Comparison of ENCODE assay signal across 15 cellular contexts in the genomic region with DNA sequence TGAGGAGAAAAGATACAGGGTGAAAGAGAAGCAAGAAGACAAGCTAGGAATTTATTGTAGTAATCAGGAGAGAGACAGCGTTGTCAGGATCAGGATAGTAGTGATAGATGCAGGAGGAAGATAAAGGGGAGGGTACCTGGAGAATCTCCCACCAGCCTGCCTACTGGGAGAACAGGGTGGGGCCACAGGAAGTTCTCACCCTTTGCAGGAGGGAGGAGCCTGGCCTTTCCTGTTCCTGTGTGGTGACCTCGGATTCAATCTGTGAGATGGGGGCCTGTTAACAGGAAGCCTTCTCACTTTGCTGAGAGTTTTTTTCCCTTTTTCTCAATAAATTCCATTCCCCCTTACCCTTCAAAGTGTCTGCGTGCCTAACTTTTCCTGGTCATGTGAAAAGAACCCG. TPM values are rescaled to one million over a fixed set of nuclear protein-coding genes. Genes with fewer than 3 reads are reported as not detected.
DNase-seq lines count a peak whose midpoint lies in the region; ATAC-seq and TF ChIP-seq lines count a peak whose summit lies in the region.
"Had no signal": no experiment of that assay in that cellular context is flagged by ENCODE, and none has a peak within 500 bp of the region (broad histone marks: within the 10 kb centered on the region; RNA-seq: fewer than 3 reads in every experiment).

No MANE protein-coding gene starts in this region.

- H3K36me3 Mint-ChIP-seq in CD14-positive monocyte (peaks cover 50 to 71% of the 10 kb centered on the region in 2 donors), WTC11 (peaks cover 70% of the 10 kb centered on the region), progenitor cell of endocrine pancreas (ENCODE audit: insufficient read depth) (peaks cover 21% of the 10 kb centered on the region)

- H3K27me3 ChIP-seq in DND-41 (ENCODE audit: insufficient read depth, low read length, poor library complexity) (no peaks in the 10 kb centered on the region), left ventricle myocardium inferior (ENCODE audit: low read depth) (no peaks in the 10 kb centered on the region)
- H3K27me3 ChIP-seq: heart left ventricle had no signal

- DNase-seq in CD14-positive monocyte (ENCODE audit: low spot score): no peak
- peak; percentile 22 for DNase-seq in DND-41
- no peak for DNase-seq in WTC11 (ENCODE audit: low spot score)
- DNase-seq in iPS-NIHi7 (ENCODE audit: extremely low spot score): peak; percentile 22
- DNase-seq in posterior cingulate gyrus: no peak
- no peak for DNase-seq in progenitor cell of endocrine pancreas (ENCODE audit: low spot score, unreplicated experiment)
- DNase-seq in left ventricle myocardium inferior: no peak
- DNase-seq: amygdala, heart left ventricle, NCI-H2029, NCI-H69, T1000 had no signal

- peaks cover 91% of the 10 kb centered on the region for H3K36me3 ChIP-seq in DND-41 (ENCODE audit: insufficient read depth, low read length)
- peaks cover 70% of the 10 kb centered on the region for H3K36me3 ChIP-seq in left ventricle myocardium inferior

- TF ChIP-seq CTCF in CD14-positive monocyte (IDR thresholded peaks at IDR 0.05): no peak
- no peak for TF ChIP-seq CTCF in DND-41 (IDR thresholded peaks at IDR 0.05; ENCODE audit: borderline replicate concordance, extremely low read depth, low read length, poor library complexity, severe bottlenecking)
- no peak for TF ChIP-seq CTCF in WTC11 (IDR thresholded peaks at IDR 0.05)
- TF ChIP-seq CTCF in progenitor cell of endocrine pancreas (IDR thresholded peaks at IDR 0.05; ENCODE audit: unreplicated experiment): no peak
- no peak for TF ChIP-seq CTCF in left ventricle myocardium inferior (IDR thresholded peaks at IDR 0.05; ENCODE audit: borderline replicate concordance)

- ATAC-seq in DND-41 (ENCODE audit: insufficient read depth, low read depth): peak; percentile 65
- peak; percentile 90 for ATAC-seq in WTC11
- no peak for ATAC-seq in HG02571 (IDR thresholded peaks at IDR 0.05; ENCODE audit: unreplicated experiment)
- ATAC-seq: heart left ventricle had no signal

- no peaks in the 10 kb centered on the region for H3K79me2 ChIP-seq in DND-41 (ENCODE audit: insufficient read depth, low read length)

- H3K4me3 Mint-ChIP-seq in CD14-positive monocyte: no peak overlapping the region
- H3K4me3 Mint-ChIP-seq in WTC11: no peak overlapping the region
- H3K4me3 Mint-ChIP-seq in progenitor cell of endocrine pancreas (ENCODE audit: low read depth): no peak overlapping the region
- H3K4me3 Mint-ChIP-seq: B cell had no signal

- H3K27me3 Mint-ChIP-seq in CD14-positive monocyte (ENCODE audit: low read depth in 3 of 3): peaks cover 0 to 1% (median 0%) of the 10 kb centered on the region in 3 donors
- H3K27me3 Mint-ChIP-seq in WTC11 (ENCODE audit: low read depth): no peaks in the 10 kb centered on the region
- no peaks in the 10 kb centered on the region for H3K27me3 Mint-ChIP-seq in progenitor cell of endocrine pancreas
- H3K27me3 Mint-ChIP-seq: B cell had no signal

- no peaks in the 10 kb centered on the region for H3K9me3 ChIP-seq in DND-41 (ENCODE audit: insufficient read depth, low read length, severe bottlenecking)
- no peaks in the 10 kb centered on the region for H3K9me3 ChIP-seq in left ventricle myocardium inferior (replicated peaks)
- H3K9me3 ChIP-seq: HAP-1, heart left ventricle had no signal

- intact Hi-C loops in CD14-positive monocyte (cut with micrococcal nuclease) (no loop called here), posterior cingulate gyrus (cut with DNase I) (no loop called here), left ventricle myocardium inferior (cut with micrococcal nuclease) (no loop called here)

- H3K4me1 ChIP-seq in DND-41 (ENCODE audit: insufficient read depth, low read length) (no peaks in the 10 kb centered on the region), left ventricle myocardium inferior (peaks cover 14% of the 10 kb centered on the region)

- CTCF ChIA-PET in WTC11 (lab: Charles Lee): interaction anchor here (1.0 kb wide), 1 partner anchor 38 kb away, joined by 3 read pairs; no protein-coding TSS in a partner anchor

- no peak overlapping the region for H3K27ac ChIP-seq in DND-41 (ENCODE audit: low read length)
- no peak overlapping the region for H3K27ac ChIP-seq in left ventricle myocardium inferior (replicated peaks)
- H3K27ac ChIP-seq: heart left ventricle had no signal

- no peak overlapping the region for H3K4me2 ChIP-seq in DND-41 (ENCODE audit: insufficient read depth, low read length)

- H3K9me3 Mint-ChIP-seq in CD14-positive monocyte (peaks cover 0 to 4% (median 2%) of the 10 kb centered on the region in 7 donors), WTC11 (no peaks in the 10 kb centered on the region), progenitor cell of endocrine pancreas (ENCODE audit: low read depth) (no peaks in the 10 kb centered on the region)

- no peak overlapping the region for H2AFZ ChIP-seq in DND-41 (ENCODE audit: low read depth, low read length)

- no peak overlapping the region for H3K4me3 ChIP-seq in DND-41 (ENCODE audit: low read depth in 1 of 2, low read length in 2 of 2)
- H3K4me3 ChIP-seq in left ventricle myocardium inferior: no peak overlapping the region
- H3K4me3 ChIP-seq: HAP-1, heart left ventricle had no signal

- POLR2A ChIA-PET in WTC11 (lab: Charles Lee): no interaction called here

- peak overlapping the region in 5 of 7 donors; percentile 10 to 78 (median 51) for H3K27ac Mint-ChIP-seq in CD14-positive monocyte
- peak overlapping the region; percentile 55 for H3K27ac Mint-ChIP-seq in WTC11
- H3K27ac Mint-ChIP-seq in progenitor cell of endocrine pancreas: no peak overlapping the region
- H3K27ac Mint-ChIP-seq: B cell had no signal

- H4K20me1 ChIP-seq in DND-41 (ENCODE audit: insufficient read depth, low read length): no peaks in the 10 kb centered on the region; the same call in 1 of the 2 replicates

- H3K4me1 Mint-ChIP-seq in CD14-positive monocyte (peaks cover 12% of the 10 kb centered on the region), WTC11 (0 out of 2 replicates have a peak, but pooled peaks cover 4% of the 10 kb centered on the region), progenitor cell of endocrine pancreas (ENCODE audit: low read depth) (no peaks in the 10 kb centered on the region)

- no peak overlapping the region for H3K9ac ChIP-seq in DND-41 (ENCODE audit: low read depth, low read length)

TF ChIP-seq in WTC11, 78 proteins besides CTCF, POLR2A, EP300 and RAD21 (continues in another document):
- TF ChIP-seq FOXP1 (CRISPR knock-in tag; IDR thresholded peaks at IDR 0.05; ENCODE audit: borderline replicate concordance) (no peak), RORB (CRISPR knock-in tag; IDR thresholded peaks at IDR 0.05) (no peak)
- TF ChIP-seq, protein P1, sequence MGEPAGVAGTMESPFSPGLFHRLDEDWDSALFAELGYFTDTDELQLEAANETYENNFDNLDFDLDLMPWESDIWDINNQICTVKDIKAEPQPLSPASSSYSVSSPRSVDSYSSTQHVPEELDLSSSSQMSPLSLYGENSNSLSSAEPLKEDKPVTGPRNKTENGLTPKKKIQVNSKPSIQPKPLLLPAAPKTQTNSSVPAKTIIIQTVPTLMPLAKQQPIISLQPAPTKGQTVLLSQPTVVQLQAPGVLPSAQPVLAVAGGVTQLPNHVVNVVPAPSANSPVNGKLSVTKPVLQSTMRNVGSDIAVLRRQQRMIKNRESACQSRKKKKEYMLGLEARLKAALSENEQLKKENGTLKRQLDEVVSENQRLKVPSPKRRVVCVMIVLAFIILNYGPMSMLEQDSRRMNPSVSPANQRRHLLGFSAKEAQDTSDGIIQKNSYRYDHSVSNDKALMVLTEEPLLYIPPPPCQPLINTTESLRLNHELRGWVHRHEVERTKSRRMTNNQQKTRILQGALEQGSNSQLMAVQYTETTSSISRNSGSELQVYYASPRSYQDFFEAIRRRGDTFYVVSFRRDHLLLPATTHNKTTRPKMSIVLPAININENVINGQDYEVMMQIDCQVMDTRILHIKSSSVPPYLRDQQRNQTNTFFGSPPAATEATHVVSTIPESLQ (CRISPR knock-in tag; IDR thresholded peaks at IDR 0.05): no peak
- TF ChIP-seq, protein P2, sequence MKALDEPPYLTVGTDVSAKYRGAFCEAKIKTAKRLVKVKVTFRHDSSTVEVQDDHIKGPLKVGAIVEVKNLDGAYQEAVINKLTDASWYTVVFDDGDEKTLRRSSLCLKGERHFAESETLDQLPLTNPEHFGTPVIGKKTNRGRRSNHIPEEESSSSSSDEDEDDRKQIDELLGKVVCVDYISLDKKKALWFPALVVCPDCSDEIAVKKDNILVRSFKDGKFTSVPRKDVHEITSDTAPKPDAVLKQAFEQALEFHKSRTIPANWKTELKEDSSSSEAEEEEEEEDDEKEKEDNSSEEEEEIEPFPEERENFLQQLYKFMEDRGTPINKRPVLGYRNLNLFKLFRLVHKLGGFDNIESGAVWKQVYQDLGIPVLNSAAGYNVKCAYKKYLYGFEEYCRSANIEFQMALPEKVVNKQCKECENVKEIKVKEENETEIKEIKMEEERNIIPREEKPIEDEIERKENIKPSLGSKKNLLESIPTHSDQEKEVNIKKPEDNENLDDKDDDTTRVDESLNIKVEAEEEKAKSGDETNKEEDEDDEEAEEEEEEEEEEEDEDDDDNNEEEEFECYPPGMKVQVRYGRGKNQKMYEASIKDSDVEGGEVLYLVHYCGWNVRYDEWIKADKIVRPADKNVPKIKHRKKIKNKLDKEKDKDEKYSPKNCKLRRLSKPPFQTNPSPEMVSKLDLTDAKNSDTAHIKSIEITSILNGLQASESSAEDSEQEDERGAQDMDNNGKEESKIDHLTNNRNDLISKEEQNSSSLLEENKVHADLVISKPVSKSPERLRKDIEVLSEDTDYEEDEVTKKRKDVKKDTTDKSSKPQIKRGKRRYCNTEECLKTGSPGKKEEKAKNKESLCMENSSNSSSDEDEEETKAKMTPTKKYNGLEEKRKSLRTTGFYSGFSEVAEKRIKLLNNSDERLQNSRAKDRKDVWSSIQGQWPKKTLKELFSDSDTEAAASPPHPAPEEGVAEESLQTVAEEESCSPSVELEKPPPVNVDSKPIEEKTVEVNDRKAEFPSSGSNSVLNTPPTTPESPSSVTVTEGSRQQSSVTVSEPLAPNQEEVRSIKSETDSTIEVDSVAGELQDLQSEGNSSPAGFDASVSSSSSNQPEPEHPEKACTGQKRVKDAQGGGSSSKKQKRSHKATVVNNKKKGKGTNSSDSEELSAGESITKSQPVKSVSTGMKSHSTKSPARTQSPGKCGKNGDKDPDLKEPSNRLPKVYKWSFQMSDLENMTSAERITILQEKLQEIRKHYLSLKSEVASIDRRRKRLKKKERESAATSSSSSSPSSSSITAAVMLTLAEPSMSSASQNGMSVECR (CRISPR knock-in tag; IDR thresholded peaks at IDR 0.05; ENCODE audit: borderline replicate concordance): no peak

RNA-seq across cellular contexts. Expression of gene GMPS, which starts 37.6 kb away (rescaled TPM):
- polyA plus RNA-seq in CD14-positive monocyte: 10 to 100 TPM; 27.4 to 43.4 TPM
- total RNA-seq in WTC11 (2021) (125 to 136 TPM (median 128 TPM) in 3 replicates), progenitor cell of endocrine pancreas (74.5 and 76.0 TPM in 2 replicates), left ventricle myocardium inferior (29.4 TPM)

RNA-seq across cellular contexts. Expression of gene SLC33A1, which starts 53.9 kb away (rescaled TPM):
- 10 to 100 TPM; 15.0 to 19.1 TPM for polyA plus RNA-seq in CD14-positive monocyte
- total RNA-seq in WTC11 (2021) (19.8 to 24.9 TPM (median 21.6 TPM) in 3 replicates), progenitor cell of endocrine pancreas (23.2 and 23.7 TPM in 2 replicates), left ventricle myocardium inferior (22.4 TPM)

Comparison
In these comparisons a context has a peak if more than half of its experiments do, and no peak if none do; other contexts are left out.
1. DNase-seq: peak in DND-41 (single experiment) and iPS-NIHi7 (single experiment); none in CD14-positive monocyte (single experiment), WTC11 (single experiment), posterior cingulate gyrus (0 of 10), progenitor cell of endocrine pancreas (single experiment) and left ventricle myocardium inferior (single experiment).